Comparison of ENCODE assay signal across 33 cellular contexts in genomic region chr7:158378978-158379377, GRCh38.
"Had no signal": no experiment of that assay in that cellular context is flagged by ENCODE, and none has a peak within 500 bp of the region (broad histone marks: within the 10 kb centered on the region; RNA-seq: fewer than 3 reads in every experiment).

No MANE protein-coding gene starts in this region.

- H3K27ac Mint-ChIP-seq: activated CD4-positive, alpha-beta T cell treated with anti-CD3 and anti-CD28 coated beads, Interleukin-2, amount 10 ng/mL, durations not matched to agents 24 days and 14 days; activated CD8-positive, alpha-beta T cell treated with anti-CD3 and anti-CD28 coated beads for 36 hours; activated naive CD4-positive, alpha-beta T cell treated with anti-CD3 and anti-CD28 coated beads, Interleukin-2, amount 10 ng/mL, durations not matched to agents 7 days and 5 days; activated naive CD8-positive, alpha-beta T cell; activated naive CD8-positive, alpha-beta T cell treated with anti-CD3 and anti-CD28 coated beads, Interleukin-2, amount 50 U/mL, for 24 hours; activated T-cell treated with anti-CD3 and anti-CD28 coated beads, Interleukin-2, amount 50 U/mL, for 72 hours; activated T-helper 2 cell treated with anti-CD3 and anti-CD28 coated beads, Interferon-gamma antibody, Interleukin-2, Interleukin-4, amounts not matched to agents 10 μg/mL and 5 μg/mL and 100 μg/mL, durations not matched to agents 14 hours and 24 hours and 36 hours; brain; T-helper 1 cell treated with Interleukin-12 subunit alpha and Interleukin-12 subunit beta and Interleukin-4 antibody, amounts not matched to agents 30 μg/mL and 1 μg/mL, for 36 hours had no signal

- H3K9me3 Mint-ChIP-seq: activated CD4-positive, alpha-beta T cell treated with anti-CD3 and anti-CD28 coated beads, Interleukin-2, amount 10 ng/mL, durations not matched to agents 24 days and 14 days had no signal

- H3K27me3 Mint-ChIP-seq: activated CD4-positive, alpha-beta T cell treated with anti-CD3 and anti-CD28 coated beads, Interleukin-2, amount 10 ng/mL, durations not matched to agents 24 days and 14 days; activated naive CD4-positive, alpha-beta T cell treated with anti-CD3 and anti-CD28 coated beads, Interleukin-2, amount 10 ng/mL, durations not matched to agents 7 days and 5 days; brain had no signal

- H3K4me3 ChIP-seq: Peyer's patch, SJSA1 had no signal

- H3K36me3 ChIP-seq: Peyer's patch, SJSA1, WERI-Rb-1 had no signal

- H3K9me3 ChIP-seq: Peyer's patch, SK-N-SH had no signal

- H3K4me3 Mint-ChIP-seq: activated CD4-positive, alpha-beta T cell treated with anti-CD3 and anti-CD28 coated beads, Interleukin-2, amount 10 ng/mL, durations not matched to agents 24 days and 14 days; activated CD8-positive, alpha-beta T cell treated with anti-CD3 and anti-CD28 coated beads for 36 hours; activated naive CD4-positive, alpha-beta T cell treated with anti-CD3 and anti-CD28 coated beads, Interleukin-2, amount 10 ng/mL, durations not matched to agents 7 days and 5 days; activated naive CD8-positive, alpha-beta T cell; activated naive CD8-positive, alpha-beta T cell treated with anti-CD3 and anti-CD28 coated beads, Interleukin-2, amount 50 U/mL, for 24 hours; activated T-cell treated with anti-CD3 and anti-CD28 coated beads, Interleukin-2, amount 50 U/mL, for 72 hours; brain; T-helper 1 cell treated with Interleukin-12 subunit alpha and Interleukin-12 subunit beta and Interleukin-4 antibody, amounts not matched to agents 30 μg/mL and 1 μg/mL, for 36 hours had no signal

- H3K27ac ChIP-seq: Peyer's patch, SJSA1, WERI-Rb-1 had no signal

- H3K27me3 ChIP-seq: Peyer's patch, SJSA1 had no signal

- DNase-seq: activated CD4-positive, alpha-beta T cell treated with anti-CD3 and anti-CD28 coated beads for 1 hour; activated CD4-positive, alpha-beta T cell treated with anti-CD3 and anti-CD28 coated beads, Interleukin-2, amount 10 ng/mL, durations not matched to agents 24 days and 14 days; activated CD4-positive, alpha-beta T cell treated with anti-CD3 and anti-CD28 coated beads, Interleukin-2, amount 50 U/mL, for 4 hours; activated CD4-positive, CD25-positive, alpha-beta regulatory T cell; activated CD8-positive, alpha-beta T cell treated with anti-CD3 and anti-CD28 coated beads for 36 hours; activated naive CD4-positive, alpha-beta T cell treated with anti-CD3 and anti-CD28 coated beads, Interleukin-2, amount 10 ng/mL, durations not matched to agents 7 days and 5 days; activated naive CD8-positive, alpha-beta T cell treated with anti-CD3 and anti-CD28 coated beads, Interleukin-2, amount 50 U/mL, for 24 hours; activated T-cell treated with anti-CD3 and anti-CD28 coated beads, Interleukin-2, amount 50 U/mL, for 1 hour; activated T-cell treated with anti-CD3 and anti-CD28 coated beads, Interleukin-2, amount 50 U/mL, for 72 hours; anterior cingulate cortex; central memory CD4-positive, alpha-beta T cell; NCI-H1092 treated with DMSO at 0.1 percent for 48 hours; NCI-H1417; NCI-H146; NCI-H187; NCI-H2029 treated with DMSO at 0.1 percent for 48 hours; NCI-H2107; NCI-H2171; NCI-H510A; NCI-H526; NCI-H748 treated with DMSO at 0.1 percent for 48 hours; NK-92 treated with Interleukin-12 subunit alpha and Interleukin-12 subunit beta, amount 100 ng/mL, for 24 hours; PC-3; RPMI8226; SHP77 treated with DMSO at 0.1 percent for 48 hours; SK-N-SH; WERI-Rb-1 had no signal

- H3K4me1 Mint-ChIP-seq: activated CD4-positive, alpha-beta T cell treated with anti-CD3 and anti-CD28 coated beads, Interleukin-2, amount 10 ng/mL, durations not matched to agents 24 days and 14 days; activated naive CD4-positive, alpha-beta T cell treated with anti-CD3 and anti-CD28 coated beads, Interleukin-2, amount 10 ng/mL, durations not matched to agents 7 days and 5 days had no signal

- H3K36me3 Mint-ChIP-seq: activated naive CD4-positive, alpha-beta T cell treated with anti-CD3 and anti-CD28 coated beads, Interleukin-2, amount 10 ng/mL, durations not matched to agents 7 days and 5 days; activated naive CD8-positive, alpha-beta T cell had no signal

- H3K4me1 ChIP-seq: Peyer's patch had no signal
